Comparison of ENCODE assay signal across 16 cellular contexts in genomic region chr14:61196792-61197191, GRCh38.
DNase-seq lines count a peak whose midpoint lies in the region; ATAC-seq, FAIRE-seq and TF ChIP-seq lines count a peak whose summit lies in the region.
"Had no signal": no experiment of that assay in that cellular context is flagged by ENCODE, and none has a peak within 500 bp of the region (broad histone marks: within the 10 kb centered on the region; RNA-seq: fewer than 3 reads in every experiment).

No MANE protein-coding gene starts in this region.

- H3K27me3 ChIP-seq in HCT116 (ENCODE audit: insufficient read depth, low read length) (no peaks in the 10 kb centered on the region), GM12878 (replicated peaks in 1 of 2; ENCODE audit: control insufficient read depth in 2 of 2, insufficient read depth in 2 of 2, low read length in 1 of 2) (peaks cover 0 to 4% of the 10 kb centered on the region in 2 experiments; a peak in 2 of 4 replicates)
- H3K27me3 ChIP-seq: suprapubic skin had no signal

- peak; percentile 62 for TF ChIP-seq RAD21 in HCT116 (IDR thresholded peaks at IDR 0.05; ENCODE audit: low read depth)
- peak; percentile 27; the same call in 1 of the 2 replicates for TF ChIP-seq RAD21 in GM12878 (IDR thresholded peaks at IDR 0.05; ENCODE audit: insufficient read depth, low read depth, low read length)

- ATAC-seq in HCT116 (peak; percentile 60), GM12878 (no peak), GM21717 (IDR thresholded peaks at IDR 0.05; ENCODE audit: unreplicated experiment) (no peak)
- no peak for ATAC-seq in activated CD8-positive, alpha-beta T cell treated with anti-CD3 and anti-CD28 coated beads, Interleukin-2, amount 10 ng/mL, durations not matched to agents 7 days and 5 days
- ATAC-seq: heart right ventricle, lower lobe of right lung, Right ventricle myocardium inferior had no signal

- in situ Hi-C loops in GM12878 (cut with MboI): no loop called here

- WGBS in GM12878 (ENCODE audit: insufficient coverage, insufficient replicate concordance, low lambda C conversion rate, missing lambda C conversion rate): 15% methylated on average over 3 of the region's 3 CpGs

- H3K4me1 ChIP-seq in HCT116 (ENCODE audit: control insufficient read depth in 1 of 2, insufficient read depth in 2 of 2, low read length in 2 of 2) (no peaks in the 10 kb centered on the region), GM12878 (ENCODE audit: control insufficient read depth, insufficient read depth, low read length) (no peaks in the 10 kb centered on the region)
- H3K4me1 ChIP-seq: heart right ventricle, lower lobe of right lung, suprapubic skin had no signal

- SMC1A ChIA-PET in GM12878 (lab: Charles Lee; ENCODE audit: uncharacterized antibody, unreplicated experiment): no interaction called here

- RAD21 ChIA-PET in HCT116 (lab: Charles Lee; ENCODE audit: low non-redundant PET in 1 of 2, low total read pairs in 2 of 2, uncharacterized antibody in 2 of 2, unreplicated experiment in 2 of 2) (no interaction called here), GM12878 (lab: Charles Lee; ENCODE audit: unreplicated experiment) (no interaction called here)

- CTCF ChIA-PET in HCT116 (lab: Charles Lee): no interaction called here
- CTCF ChIA-PET in GM12878 (lab: Yijun Ruan, JAX): no interaction called here
- CTCF ChIA-PET in activated CD8-positive, alpha-beta T cell treated with anti-CD3 and anti-CD28 coated beads, Interleukin-2, amount 10 ng/mL, durations not matched to agents 7 days and 5 days (lab: Charles Lee): no interaction called here

- TF ChIP-seq CTCF in HCT116 (IDR thresholded peaks at IDR 0.05 in 2 of 3, conservative IDR thresholded peaks at IDR 0.05 in 1 of 3; ENCODE audit: borderline replicate concordance in 1 of 3, insufficient read depth in 1 of 3, low read depth in 2 of 3, low read length in 2 of 3) (peak; percentile 5 to 34 (median 27); a peak in 2 of 6 replicates), GM12878 (IDR thresholded peaks at IDR 0.05 in 2 of 3, conservative IDR thresholded peaks at IDR 0.05 in 1 of 3; ENCODE audit: control insufficient read depth in 2 of 3, extremely low read depth in 1 of 3, insufficient read depth in 1 of 3, low read depth in 3 of 3, low read length in 3 of 3) (peak in 1 of 3 experiments; percentile 25; a peak in 2 of 6 replicates)

- no peak for FAIRE-seq in GM12878 (lab: Jason Lieb, UNC)

- H3K27ac ChIP-seq in HCT116 (ENCODE audit: low read depth, low read length) (no peak overlapping the region), GM12878 (ENCODE audit: control insufficient read depth, insufficient read depth) (no peak overlapping the region)
- H3K27ac ChIP-seq: heart right ventricle, lower lobe of right lung, neutrophil, skin epidermis, suprapubic skin had no signal

- BruUV-seq in HCT116 (replicated peaks; lab: Mats Ljungman, UMichigan): no TSS peak
- BruUV-seq in GM12878 (replicated peaks; lab: Mats Ljungman, UMichigan): no TSS peak

- no peaks in the 10 kb centered on the region for H3K79me2 ChIP-seq in HCT116 (ENCODE audit: insufficient read depth, low read length)
- no peaks in the 10 kb centered on the region for H3K79me2 ChIP-seq in GM12878 (ENCODE audit: control insufficient read depth, insufficient read depth, low read length)

- no peaks in the 10 kb centered on the region for H3K9me3 Mint-ChIP-seq in activated CD8-positive, alpha-beta T cell treated with anti-CD3 and anti-CD28 coated beads, Interleukin-2, amount 10 ng/mL, durations not matched to agents 7 days and 5 days (ENCODE audit: insufficient read depth)
- H3K9me3 Mint-ChIP-seq: activated T-cell treated with anti-CD3 and anti-CD28 coated beads, Interleukin-2, amount 50 U/mL, for 24 hours had no signal

- DNase-seq in HCT116 (ENCODE audit: low read depth, low spot score) (no peak), NCI-H2196 (lab: John Stamatoyannopoulos, UW; ENCODE audit: unreplicated experiment) (peak; percentile 45), GM12878 (ENCODE audit: low read depth, low spot score) (no peak), lung microvascular endothelial cell (ENCODE audit: low read depth in 2 of 2) (peak; percentile 40 to 67), SIG-M5 treated with dmso at 0.1 percent for 504 hours (lab: John Stamatoyannopoulos, UW; ENCODE audit: unreplicated experiment) (no peak)
- DNase-seq in activated CD8-positive, alpha-beta T cell treated with anti-CD3 and anti-CD28 coated beads, Interleukin-2, amount 10 ng/mL, durations not matched to agents 7 days and 5 days: no peak
- DNase-seq: activated T-cell treated with anti-CD3 and anti-CD28 coated beads, Interleukin-2, amount 50 U/mL, for 24 hours; anterior cingulate cortex; effector memory CD4-positive, alpha-beta T cell; heart right ventricle; lower lobe of right lung had no signal

- H4K20me1 ChIP-seq in HCT116 (ENCODE audit: insufficient read depth): no peaks in the 10 kb centered on the region
- H4K20me1 ChIP-seq in GM12878 (ENCODE audit: control insufficient read depth, insufficient read depth): no peaks in the 10 kb centered on the region

- H3K9me2 ChIP-seq in HCT116 (ENCODE audit: insufficient read depth): no peaks in the 10 kb centered on the region

- H3K36me3 Mint-ChIP-seq in activated CD8-positive, alpha-beta T cell treated with anti-CD3 and anti-CD28 coated beads, Interleukin-2, amount 10 ng/mL, durations not matched to agents 7 days and 5 days (ENCODE audit: low read depth): no peaks in the 10 kb centered on the region

- POLR2A ChIA-PET in HCT116 (lab: Charles Lee): no interaction called here
- POLR2A ChIA-PET in GM12878 (lab: Charles Lee): no interaction called here
- POLR2A ChIA-PET in activated CD8-positive, alpha-beta T cell treated with anti-CD3 and anti-CD28 coated beads, Interleukin-2, amount 10 ng/mL, durations not matched to agents 7 days and 5 days (lab: Charles Lee): no interaction called here

- H3K9me3 ChIP-seq in HCT116 (ENCODE audit: control insufficient read depth in 1 of 2, insufficient read depth in 1 of 2, low read depth in 1 of 2, low read length in 2 of 2): no peaks in the 10 kb centered on the region
- H3K9me3 ChIP-seq in GM12878 (replicated peaks; ENCODE audit: control insufficient read depth, insufficient read depth, low read length): no peaks in the 10 kb centered on the region
- H3K9me3 ChIP-seq: heart right ventricle, lower lobe of right lung, neutrophil, suprapubic skin had no signal

- TF ChIP-seq EP300 in GM12878 (IDR thresholded peaks at IDR 0.05; ENCODE audit: borderline replicate concordance in 1 of 2, control insufficient read depth in 1 of 2, low read depth in 2 of 2, low read length in 2 of 2): no peak

- H3K4me3 ChIP-seq in HCT116 (replicated peaks in 1 of 2; ENCODE audit: low read depth in 1 of 2, low read length in 2 of 2) (no peak overlapping the region), GM12878 (no peak overlapping the region)
- H3K4me3 ChIP-seq: heart right ventricle, lower lobe of right lung, skin epidermis, suprapubic skin had no signal

- H3K36me3 ChIP-seq in HCT116 (ENCODE audit: control insufficient read depth in 1 of 2, insufficient read depth in 2 of 2, low read length in 2 of 2): no peaks in the 10 kb centered on the region
- H3K36me3 ChIP-seq in GM12878 (ENCODE audit: control insufficient read depth in 2 of 2, insufficient read depth in 2 of 2, low read length in 1 of 2): no peaks in the 10 kb centered on the region
- H3K36me3 ChIP-seq: heart right ventricle, lower lobe of right lung, neutrophil, suprapubic skin had no signal

- TF ChIP-seq POLR2A in HCT116 (IDR thresholded peaks at IDR 0.05; ENCODE audit: borderline replicate concordance, extremely low read depth, insufficient read depth, insufficient read length) (no peak), GM12878 (IDR thresholded peaks at IDR 0.05; ENCODE audit: low read depth, low read length) (no peak)

- no peaks in the 10 kb centered on the region for H3K4me1 Mint-ChIP-seq in activated CD8-positive, alpha-beta T cell treated with anti-CD3 and anti-CD28 coated beads, Interleukin-2, amount 10 ng/mL, durations not matched to agents 7 days and 5 days (ENCODE audit: low read depth)

- H2AFZ ChIP-seq in HCT116 (ENCODE audit: low read depth, low read length, poor library complexity, severe bottlenecking) (no peak overlapping the region), GM12878 (ENCODE audit: control insufficient read depth, low read depth, low read length) (no peak overlapping the region)

- H3K4me3 Mint-ChIP-seq in activated CD8-positive, alpha-beta T cell treated with anti-CD3 and anti-CD28 coated beads, Interleukin-2, amount 10 ng/mL, durations not matched to agents 7 days and 5 days: no peak overlapping the region
- H3K4me3 Mint-ChIP-seq: activated T-cell treated with anti-CD3 and anti-CD28 coated beads, Interleukin-2, amount 50 U/mL, for 24 hours had no signal

- H3K4me2 ChIP-seq in HCT116 (ENCODE audit: low read length): no peak overlapping the region
- H3K4me2 ChIP-seq in GM12878 (ENCODE audit: control insufficient read depth, insufficient read depth): no peak overlapping the region

- peaks cover 35% of the 10 kb centered on the region for H3K27me3 Mint-ChIP-seq in activated CD8-positive, alpha-beta T cell treated with anti-CD3 and anti-CD28 coated beads, Interleukin-2, amount 10 ng/mL, durations not matched to agents 7 days and 5 days (ENCODE audit: low read depth)

- intact Hi-C loops in HCT116 (cut with micrococcal nuclease): loop anchor here (5.0 kb wide), 1 partner anchor 569 kb away; no protein-coding TSS in a partner anchor
- intact Hi-C loops in GM12878 (cut with micrococcal nuclease; ENCODE audit: unreplicated experiment): loop anchor here (10.0 kb wide), 1 partner anchor 172 kb away; no protein-coding TSS in a partner anchor

- H3K27ac Mint-ChIP-seq in activated CD8-positive, alpha-beta T cell treated with anti-CD3 and anti-CD28 coated beads, Interleukin-2, amount 10 ng/mL, durations not matched to agents 7 days and 5 days: no peak overlapping the region
- H3K27ac Mint-ChIP-seq: activated T-cell treated with anti-CD3 and anti-CD28 coated beads, Interleukin-2, amount 50 U/mL, for 24 hours had no signal

- H3K9ac ChIP-seq in HCT116 (ENCODE audit: low read length) (no peak overlapping the region), GM12878 (ENCODE audit: control insufficient read depth, insufficient read depth, low read length) (no peak overlapping the region)

TF ChIP-seq in HCT116, 20 proteins besides CTCF, POLR2A, EP300 and RAD21:
- TF ChIP-seq JUND (IDR thresholded peaks at IDR 0.05): no peak
- TF ChIP-seq FOSL1 (IDR thresholded peaks at IDR 0.05; ENCODE audit: low read depth): no peak
- TF ChIP-seq EZH2phosphoT487 (IDR thresholded peaks at IDR 0.05; ENCODE audit: borderline replicate concordance): no peak
- no peak for TF ChIP-seq ELF1 (IDR thresholded peaks at IDR 0.05; ENCODE audit: borderline replicate concordance, low read depth)

TF ChIP-seq in GM12878, 131 proteins besides CTCF, POLR2A, EP300 and RAD21 (continues in another document):
- no peak for TF ChIP-seq FOXK2 (IDR thresholded peaks at IDR 0.05)
- TF ChIP-seq KAT2A (conservative IDR thresholded peaks at IDR 0.05; ENCODE audit: control insufficient read depth, low read depth, low read length): no peak
- TF ChIP-seq SMAD5 (IDR thresholded peaks at IDR 0.05; ENCODE audit: low read depth): no peak

Comparison
In these comparisons a context has a peak if more than half of its experiments do, and no peak if none do; other contexts are left out.
1. DNase-seq: peak in NCI-H2196 (single experiment) and lung microvascular endothelial cell (2 of 2); none in HCT116 (single experiment), GM12878 (single experiment), SIG-M5 treated with dmso at 0.1 percent for 504 hours (single experiment) and activated CD8-positive, alpha-beta T cell treated with anti-CD3 and anti-CD28 coated beads, Interleukin-2, amount 10 ng/mL, durations not matched to agents 7 days and 5 days (single experiment).
2. Of the 18 proteins assayed by ChIP-seq in both GM12878 and HCT116: peak only in GM12878: none; only in HCT116: none; in both: RAD21; in neither: 16; mixed calls (peak in some experiments, not most) for 1.